ENCODE assay signal across 1 cellular context in the genomic region with DNA sequence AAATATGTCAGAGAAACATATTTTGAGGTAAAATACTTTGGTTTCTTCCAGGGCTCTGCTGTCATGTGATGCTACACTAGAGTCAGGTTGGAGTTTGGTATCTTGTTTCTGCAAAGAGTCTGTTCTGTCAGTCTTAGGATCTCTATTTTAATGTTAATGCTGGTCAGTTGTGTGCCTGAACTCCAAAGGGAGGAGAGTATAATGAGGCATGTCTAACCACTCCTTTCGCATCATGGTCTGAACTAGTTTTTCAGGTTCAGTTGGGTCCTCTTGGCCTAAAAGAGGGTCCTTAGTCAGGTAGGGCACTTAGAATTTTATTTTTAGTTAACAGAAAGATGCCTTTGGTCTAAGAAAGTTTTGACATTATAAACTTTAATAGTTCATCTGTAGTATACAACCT.
A peak's percentile ranks its signal among the peaks of the same experiment; 100 is the strongest.
TF ChIP-seq lines count a peak whose summit lies in the region.

No MANE protein-coding gene starts in this region.

TF ChIP-seq in GM23338, 12 proteins besides CTCF, POLR2A, EP300 and RAD21 (continued from another document):
- TF ChIP-seq, protein P1, sequence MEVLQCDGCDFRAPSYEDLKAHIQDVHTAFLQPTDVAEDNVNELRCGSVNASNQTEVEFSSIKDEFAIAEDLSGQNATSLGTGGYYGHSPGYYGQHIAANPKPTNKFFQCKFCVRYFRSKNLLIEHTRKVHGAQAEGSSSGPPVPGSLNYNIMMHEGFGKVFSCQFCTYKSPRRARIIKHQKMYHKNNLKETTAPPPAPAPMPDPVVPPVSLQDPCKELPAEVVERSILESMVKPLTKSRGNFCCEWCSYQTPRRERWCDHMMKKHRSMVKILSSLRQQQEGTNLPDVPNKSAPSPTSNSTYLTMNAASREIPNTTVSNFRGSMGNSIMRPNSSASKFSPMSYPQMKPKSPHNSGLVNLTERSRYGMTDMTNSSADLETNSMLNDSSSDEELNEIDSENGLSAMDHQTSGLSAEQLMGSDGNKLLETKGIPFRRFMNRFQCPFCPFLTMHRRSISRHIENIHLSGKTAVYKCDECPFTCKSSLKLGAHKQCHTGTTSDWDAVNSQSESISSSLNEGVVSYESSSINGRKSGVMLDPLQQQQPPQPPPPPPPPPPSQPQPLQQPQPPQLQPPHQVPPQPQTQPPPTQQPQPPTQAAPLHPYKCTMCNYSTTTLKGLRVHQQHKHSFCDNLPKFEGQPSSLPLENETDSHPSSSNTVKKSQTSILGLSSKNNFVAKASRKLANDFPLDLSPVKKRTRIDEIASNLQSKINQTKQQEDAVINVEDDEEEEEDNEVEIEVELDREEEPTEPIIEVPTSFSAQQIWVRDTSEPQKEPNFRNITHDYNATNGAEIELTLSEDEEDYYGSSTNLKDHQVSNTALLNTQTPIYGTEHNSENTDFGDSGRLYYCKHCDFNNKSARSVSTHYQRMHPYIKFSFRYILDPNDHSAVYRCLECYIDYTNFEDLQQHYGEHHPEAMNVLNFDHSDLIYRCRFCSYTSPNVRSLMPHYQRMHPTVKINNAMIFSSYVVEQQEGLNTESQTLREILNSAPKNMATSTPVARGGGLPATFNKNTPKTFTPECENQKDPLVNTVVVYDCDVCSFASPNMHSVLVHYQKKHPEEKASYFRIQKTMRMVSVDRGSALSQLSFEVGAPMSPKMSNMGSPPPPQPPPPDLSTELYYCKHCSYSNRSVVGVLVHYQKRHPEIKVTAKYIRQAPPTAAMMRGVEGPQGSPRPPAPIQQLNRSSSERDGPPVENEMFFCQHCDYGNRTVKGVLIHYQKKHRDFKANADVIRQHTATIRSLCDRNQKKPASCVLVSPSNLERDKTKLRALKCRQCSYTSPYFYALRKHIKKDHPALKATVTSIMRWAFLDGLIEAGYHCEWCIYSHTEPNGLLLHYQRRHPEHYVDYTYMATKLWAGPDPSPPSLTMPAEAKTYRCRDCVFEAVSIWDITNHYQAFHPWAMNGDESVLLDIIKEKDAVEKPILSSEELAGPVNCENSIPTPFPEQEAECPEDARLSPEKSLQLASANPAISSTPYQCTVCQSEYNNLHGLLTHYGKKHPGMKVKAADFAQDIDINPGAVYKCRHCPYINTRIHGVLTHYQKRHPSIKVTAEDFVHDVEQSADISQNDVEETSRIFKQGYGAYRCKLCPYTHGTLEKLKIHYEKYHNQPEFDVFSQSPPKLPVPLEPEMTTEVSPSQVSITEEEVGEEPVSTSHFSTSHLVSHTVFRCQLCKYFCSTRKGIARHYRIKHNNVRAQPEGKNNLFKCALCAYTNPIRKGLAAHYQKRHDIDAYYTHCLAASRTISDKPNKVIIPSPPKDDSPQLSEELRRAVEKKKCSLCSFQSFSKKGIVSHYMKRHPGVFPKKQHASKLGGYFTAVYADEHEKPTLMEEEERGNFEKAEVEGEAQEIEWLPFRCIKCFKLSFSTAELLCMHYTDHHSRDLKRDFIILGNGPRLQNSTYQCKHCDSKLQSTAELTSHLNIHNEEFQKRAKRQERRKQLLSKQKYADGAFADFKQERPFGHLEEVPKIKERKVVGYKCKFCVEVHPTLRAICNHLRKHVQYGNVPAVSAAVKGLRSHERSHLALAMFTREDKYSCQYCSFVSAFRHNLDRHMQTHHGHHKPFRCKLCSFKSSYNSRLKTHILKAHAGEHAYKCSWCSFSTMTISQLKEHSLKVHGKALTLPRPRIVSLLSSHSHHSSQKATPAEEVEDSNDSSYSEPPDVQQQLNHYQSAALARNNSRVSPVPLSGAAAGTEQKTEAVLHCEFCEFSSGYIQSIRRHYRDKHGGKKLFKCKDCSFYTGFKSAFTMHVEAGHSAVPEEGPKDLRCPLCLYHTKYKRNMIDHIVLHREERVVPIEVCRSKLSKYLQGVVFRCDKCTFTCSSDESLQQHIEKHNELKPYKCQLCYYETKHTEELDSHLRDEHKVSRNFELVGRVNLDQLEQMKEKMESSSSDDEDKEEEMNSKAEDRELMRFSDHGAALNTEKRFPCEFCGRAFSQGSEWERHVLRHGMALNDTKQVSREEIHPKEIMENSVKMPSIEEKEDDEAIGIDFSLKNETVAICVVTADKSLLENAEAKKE (CRISPR knock-in tag; IDR thresholded peaks at IDR 0.05): 0 out of 2 replicates have a peak, but pooled peaks have one; percentile 7
- TF ChIP-seq ZNF114 (CRISPR knock-in tag; IDR thresholded peaks at IDR 0.05) (no peak), CREB1 (CRISPR knock-in tag; IDR thresholded peaks at IDR 0.05; ENCODE audit: low read depth) (no peak), JUNB (IDR thresholded peaks at IDR 0.05; ENCODE audit: unreplicated experiment) (no peak), STAT1 (IDR thresholded peaks at IDR 0.05; ENCODE audit: unreplicated experiment) (no peak)
